In the genomic region with DNA sequence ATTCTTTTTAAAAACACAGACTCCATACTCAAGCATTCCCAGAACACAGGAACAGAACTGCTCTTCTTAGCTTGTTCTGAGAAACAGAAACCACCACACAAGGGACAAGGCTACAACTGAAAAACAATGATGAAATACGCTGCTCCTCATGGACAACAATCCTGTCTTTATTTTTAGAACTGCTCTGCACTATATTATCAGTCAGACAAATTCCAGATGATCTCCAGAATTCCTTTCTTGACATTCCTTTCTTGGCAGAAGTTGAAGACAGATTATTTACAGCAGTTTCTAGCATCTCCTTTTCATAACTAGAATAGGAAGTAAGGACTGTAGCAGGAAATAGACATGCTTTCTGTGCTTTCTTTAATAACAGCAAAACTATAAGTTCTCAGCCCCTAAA, we compare ENCODE assay signal across 1 cellular context.
TF ChIP-seq lines count a peak whose summit lies in the region.

No MANE protein-coding gene starts in this region.

TF ChIP-seq in K562, 482 proteins besides CTCF, POLR2A, EP300 and RAD21 (continued from another document):
- TF ChIP-seq SOX6 (IDR thresholded peaks at IDR 0.05), result peak; percentile 21; the same call in 1 of the 2 replicates
- TF ChIP-seq JUN (IDR thresholded peaks at IDR 0.05; ENCODE audit: borderline replicate concordance, low read depth, low read length), result no peak
- no peak for TF ChIP-seq JUN (CRISPR knock-in tag; IDR thresholded peaks at IDR 0.05; ENCODE audit: borderline replicate concordance)
- TF ChIP-seq ZNF354B (CRISPR knock-in tag; IDR thresholded peaks at IDR 0.05), result no peak
- TF ChIP-seq, protein P1, sequence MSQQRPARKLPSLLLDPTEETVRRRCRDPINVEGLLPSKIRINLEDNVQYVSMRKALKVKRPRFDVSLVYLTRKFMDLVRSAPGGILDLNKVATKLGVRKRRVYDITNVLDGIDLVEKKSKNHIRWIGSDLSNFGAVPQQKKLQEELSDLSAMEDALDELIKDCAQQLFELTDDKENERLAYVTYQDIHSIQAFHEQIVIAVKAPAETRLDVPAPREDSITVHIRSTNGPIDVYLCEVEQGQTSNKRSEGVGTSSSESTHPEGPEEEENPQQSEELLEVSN (IDR thresholded peaks at IDR 0.05; ENCODE audit: borderline replicate concordance in 1 of 2, extremely low read depth in 1 of 2, insufficient read depth in 1 of 2, insufficient read length in 1 of 2, low read depth in 1 of 2, low read length in 1 of 2, poor library complexity in 1 of 2, severe bottlenecking in 1 of 2), result no peak
- TF ChIP-seq EHMT2 (IDR thresholded peaks at IDR 0.05), result no peak
- no peak for TF ChIP-seq PURB (CRISPR knock-in tag; IDR thresholded peaks at IDR 0.05; ENCODE audit: low read depth)
- no peak for TF ChIP-seq ZNF589 (CRISPR knock-in tag; IDR thresholded peaks at IDR 0.05; ENCODE audit: low read depth)
- TF ChIP-seq, protein P2, sequence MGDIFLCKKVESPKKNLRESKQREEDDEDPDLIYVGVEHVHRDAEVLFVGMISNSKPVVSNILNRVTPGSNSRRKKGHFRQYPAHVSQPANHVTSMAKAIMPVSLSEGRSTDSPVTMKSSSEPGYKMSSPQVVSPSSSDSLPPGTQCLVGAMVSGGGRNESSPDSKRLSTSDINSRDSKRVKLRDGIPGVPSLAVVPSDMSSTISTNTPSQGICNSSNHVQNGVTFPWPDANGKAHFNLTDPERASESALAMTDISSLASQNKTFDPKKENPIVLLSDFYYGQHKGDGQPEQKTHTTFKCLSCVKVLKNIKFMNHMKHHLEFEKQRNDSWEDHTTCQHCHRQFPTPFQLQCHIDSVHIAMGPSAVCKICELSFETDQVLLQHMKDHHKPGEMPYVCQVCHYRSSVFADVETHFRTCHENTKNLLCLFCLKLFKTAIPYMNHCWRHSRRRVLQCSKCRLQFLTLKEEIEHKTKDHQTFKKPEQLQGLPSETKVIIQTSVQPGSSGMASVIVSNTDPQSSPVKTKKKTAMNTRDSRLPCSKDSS (IDR thresholded peaks at IDR 0.05; ENCODE audit: low read depth, partially characterized antibody), result no peak
- TF ChIP-seq, protein P3, sequence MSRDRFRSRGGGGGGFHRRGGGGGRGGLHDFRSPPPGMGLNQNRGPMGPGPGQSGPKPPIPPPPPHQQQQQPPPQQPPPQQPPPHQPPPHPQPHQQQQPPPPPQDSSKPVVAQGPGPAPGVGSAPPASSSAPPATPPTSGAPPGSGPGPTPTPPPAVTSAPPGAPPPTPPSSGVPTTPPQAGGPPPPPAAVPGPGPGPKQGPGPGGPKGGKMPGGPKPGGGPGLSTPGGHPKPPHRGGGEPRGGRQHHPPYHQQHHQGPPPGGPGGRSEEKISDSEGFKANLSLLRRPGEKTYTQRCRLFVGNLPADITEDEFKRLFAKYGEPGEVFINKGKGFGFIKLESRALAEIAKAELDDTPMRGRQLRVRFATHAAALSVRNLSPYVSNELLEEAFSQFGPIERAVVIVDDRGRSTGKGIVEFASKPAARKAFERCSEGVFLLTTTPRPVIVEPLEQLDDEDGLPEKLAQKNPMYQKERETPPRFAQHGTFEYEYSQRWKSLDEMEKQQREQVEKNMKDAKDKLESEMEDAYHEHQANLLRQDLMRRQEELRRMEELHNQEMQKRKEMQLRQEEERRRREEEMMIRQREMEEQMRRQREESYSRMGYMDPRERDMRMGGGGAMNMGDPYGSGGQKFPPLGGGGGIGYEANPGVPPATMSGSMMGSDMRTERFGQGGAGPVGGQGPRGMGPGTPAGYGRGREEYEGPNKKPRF (IDR thresholded peaks at IDR 0.05; ENCODE audit: low read depth, low read length), result no peak
- TF ChIP-seq, protein P4, sequence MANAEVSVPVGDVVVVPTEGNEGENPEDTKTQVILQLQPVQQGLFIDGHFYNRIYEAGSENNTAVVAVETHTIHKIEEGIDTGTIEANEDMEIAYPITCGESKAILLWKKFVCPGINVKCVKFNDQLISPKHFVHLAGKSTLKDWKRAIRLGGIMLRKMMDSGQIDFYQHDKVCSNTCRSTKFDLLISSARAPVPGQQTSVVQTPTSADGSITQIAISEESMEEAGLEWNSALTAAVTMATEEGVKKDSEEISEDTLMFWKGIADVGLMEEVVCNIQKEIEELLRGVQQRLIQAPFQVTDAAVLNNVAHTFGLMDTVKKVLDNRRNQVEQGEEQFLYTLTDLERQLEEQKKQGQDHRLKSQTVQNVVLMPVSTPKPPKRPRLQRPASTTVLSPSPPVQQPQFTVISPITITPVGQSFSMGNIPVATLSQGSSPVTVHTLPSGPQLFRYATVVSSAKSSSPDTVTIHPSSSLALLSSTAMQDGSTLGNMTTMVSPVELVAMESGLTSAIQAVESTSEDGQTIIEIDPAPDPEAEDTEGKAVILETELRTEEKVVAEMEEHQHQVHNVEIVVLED (CRISPR knock-in tag; IDR thresholded peaks at IDR 0.05), result no peak
- no peak for TF ChIP-seq MCM7 (IDR thresholded peaks at IDR 0.05)
- TF ChIP-seq PCBP1 (IDR thresholded peaks at IDR 0.05; ENCODE audit: low read depth, low read length, poor library complexity, severe bottlenecking), result no peak
- TF ChIP-seq, protein P5, sequence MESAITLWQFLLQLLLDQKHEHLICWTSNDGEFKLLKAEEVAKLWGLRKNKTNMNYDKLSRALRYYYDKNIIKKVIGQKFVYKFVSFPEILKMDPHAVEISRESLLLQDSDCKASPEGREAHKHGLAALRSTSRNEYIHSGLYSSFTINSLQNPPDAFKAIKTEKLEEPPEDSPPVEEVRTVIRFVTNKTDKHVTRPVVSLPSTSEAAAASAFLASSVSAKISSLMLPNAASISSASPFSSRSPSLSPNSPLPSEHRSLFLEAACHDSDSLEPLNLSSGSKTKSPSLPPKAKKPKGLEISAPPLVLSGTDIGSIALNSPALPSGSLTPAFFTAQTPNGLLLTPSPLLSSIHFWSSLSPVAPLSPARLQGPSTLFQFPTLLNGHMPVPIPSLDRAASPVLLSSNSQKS (CRISPR knock-in tag; IDR thresholded peaks at IDR 0.05), result no peak
- TF ChIP-seq SMAD4 (CRISPR knock-in tag; conservative IDR thresholded peaks at IDR 0.05), result 0 out of 2 replicates have a peak, but pooled peaks have one; percentile 41
- no peak for TF ChIP-seq ZNF507 (tag; conservative IDR thresholded peaks at IDR 0.05)
- TF ChIP-seq SMAD1 (IDR thresholded peaks at IDR 0.05; ENCODE audit: low read depth, low read length, partially characterized antibody), result no peak
- no peak for TF ChIP-seq SMAD3 (CRISPR knock-in tag; conservative IDR thresholded peaks at IDR 0.05)
- TF ChIP-seq CXXC5 (CRISPR knock-in tag; IDR thresholded peaks at IDR 0.05), result no peak
- no peak for TF ChIP-seq ILF3 (IDR thresholded peaks at IDR 0.05; ENCODE audit: borderline replicate concordance)
- TF ChIP-seq CEBPG (CRISPR knock-in tag; IDR thresholded peaks at IDR 0.05), result no peak
- peak in 1 of 2 experiments; percentile 58; a peak in 2 of 4 replicates for TF ChIP-seq CEBPG (tag; conservative IDR thresholded peaks at IDR 0.05 in 1 of 2, IDR thresholded peaks at IDR 0.05 in 1 of 2)
- no peak for TF ChIP-seq ZNF551 (CRISPR knock-in tag; IDR thresholded peaks at IDR 0.05)
- TF ChIP-seq WHSC1 (IDR thresholded peaks at IDR 0.05; ENCODE audit: low read length), result no peak
- TF ChIP-seq BMI1 (IDR thresholded peaks at IDR 0.05; ENCODE audit: low read length), result no peak
- no peak for TF ChIP-seq ZNF695 (CRISPR knock-in tag; IDR thresholded peaks at IDR 0.05)
- TF ChIP-seq ZNF436 (CRISPR knock-in tag; IDR thresholded peaks at IDR 0.05), result no peak
- TF ChIP-seq ETV1 (tag; conservative IDR thresholded peaks at IDR 0.05; ENCODE audit: low read depth), result no peak
- TF ChIP-seq ZNF408 (CRISPR knock-in tag; IDR thresholded peaks at IDR 0.05; ENCODE audit: low read depth), result no peak
- no peak for TF ChIP-seq ZSCAN29 (IDR thresholded peaks at IDR 0.05)
- TF ChIP-seq, protein P6, sequence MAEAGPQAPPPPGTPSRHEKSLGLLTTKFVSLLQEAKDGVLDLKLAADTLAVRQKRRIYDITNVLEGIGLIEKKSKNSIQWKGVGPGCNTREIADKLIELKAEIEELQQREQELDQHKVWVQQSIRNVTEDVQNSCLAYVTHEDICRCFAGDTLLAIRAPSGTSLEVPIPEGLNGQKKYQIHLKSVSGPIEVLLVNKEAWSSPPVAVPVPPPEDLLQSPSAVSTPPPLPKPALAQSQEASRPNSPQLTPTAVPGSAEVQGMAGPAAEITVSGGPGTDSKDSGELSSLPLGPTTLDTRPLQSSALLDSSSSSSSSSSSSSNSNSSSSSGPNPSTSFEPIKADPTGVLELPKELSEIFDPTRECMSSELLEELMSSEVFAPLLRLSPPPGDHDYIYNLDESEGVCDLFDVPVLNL (CRISPR knock-in tag; IDR thresholded peaks at IDR 0.05; ENCODE audit: low read depth), result no peak
- TF ChIP-seq KAT8 (IDR thresholded peaks at IDR 0.05; ENCODE audit: low read depth), result no peak
- TF ChIP-seq, protein P7, sequence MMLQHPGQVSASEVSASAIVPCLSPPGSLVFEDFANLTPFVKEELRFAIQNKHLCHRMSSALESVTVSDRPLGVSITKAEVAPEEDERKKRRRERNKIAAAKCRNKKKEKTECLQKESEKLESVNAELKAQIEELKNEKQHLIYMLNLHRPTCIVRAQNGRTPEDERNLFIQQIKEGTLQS (IDR thresholded peaks at IDR 0.05), result peak; percentile 61; the same call in 1 of the 2 replicates
- TF ChIP-seq, protein P7 (CRISPR knock-in tag; conservative IDR thresholded peaks at IDR 0.05), result no peak
- TF ChIP-seq MBD2 (IDR thresholded peaks at IDR 0.05; ENCODE audit: borderline replicate concordance, low read depth), result no peak
- TF ChIP-seq, protein P8, sequence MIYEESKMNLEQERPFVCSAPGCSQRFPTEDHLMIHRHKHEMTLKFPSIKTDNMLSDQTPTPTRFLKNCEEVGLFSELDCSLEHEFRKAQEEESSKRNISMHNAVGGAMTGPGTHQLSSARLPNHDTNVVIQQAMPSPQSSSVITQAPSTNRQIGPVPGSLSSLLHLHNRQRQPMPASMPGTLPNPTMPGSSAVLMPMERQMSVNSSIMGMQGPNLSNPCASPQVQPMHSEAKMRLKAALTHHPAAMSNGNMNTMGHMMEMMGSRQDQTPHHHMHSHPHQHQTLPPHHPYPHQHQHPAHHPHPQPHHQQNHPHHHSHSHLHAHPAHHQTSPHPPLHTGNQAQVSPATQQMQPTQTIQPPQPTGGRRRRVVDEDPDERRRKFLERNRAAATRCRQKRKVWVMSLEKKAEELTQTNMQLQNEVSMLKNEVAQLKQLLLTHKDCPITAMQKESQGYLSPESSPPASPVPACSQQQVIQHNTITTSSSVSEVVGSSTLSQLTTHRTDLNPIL (CRISPR knock-in tag; IDR thresholded peaks at IDR 0.05), result no peak
- no peak for TF ChIP-seq DMBX1 (CRISPR knock-in tag; IDR thresholded peaks at IDR 0.05; ENCODE audit: borderline replicate concordance)
- no peak for TF ChIP-seq COPS2 (conservative IDR thresholded peaks at IDR 0.05)
- TF ChIP-seq, protein P9, sequence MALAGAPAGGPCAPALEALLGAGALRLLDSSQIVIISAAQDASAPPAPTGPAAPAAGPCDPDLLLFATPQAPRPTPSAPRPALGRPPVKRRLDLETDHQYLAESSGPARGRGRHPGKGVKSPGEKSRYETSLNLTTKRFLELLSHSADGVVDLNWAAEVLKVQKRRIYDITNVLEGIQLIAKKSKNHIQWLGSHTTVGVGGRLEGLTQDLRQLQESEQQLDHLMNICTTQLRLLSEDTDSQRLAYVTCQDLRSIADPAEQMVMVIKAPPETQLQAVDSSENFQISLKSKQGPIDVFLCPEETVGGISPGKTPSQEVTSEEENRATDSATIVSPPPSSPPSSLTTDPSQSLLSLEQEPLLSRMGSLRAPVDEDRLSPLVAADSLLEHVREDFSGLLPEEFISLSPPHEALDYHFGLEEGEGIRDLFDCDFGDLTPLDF (CRISPR knock-in tag; IDR thresholded peaks at IDR 0.05), result no peak
- TF ChIP-seq SP1 (CRISPR knock-in tag; IDR thresholded peaks at IDR 0.05), result no peak
- TF ChIP-seq, protein P10, sequence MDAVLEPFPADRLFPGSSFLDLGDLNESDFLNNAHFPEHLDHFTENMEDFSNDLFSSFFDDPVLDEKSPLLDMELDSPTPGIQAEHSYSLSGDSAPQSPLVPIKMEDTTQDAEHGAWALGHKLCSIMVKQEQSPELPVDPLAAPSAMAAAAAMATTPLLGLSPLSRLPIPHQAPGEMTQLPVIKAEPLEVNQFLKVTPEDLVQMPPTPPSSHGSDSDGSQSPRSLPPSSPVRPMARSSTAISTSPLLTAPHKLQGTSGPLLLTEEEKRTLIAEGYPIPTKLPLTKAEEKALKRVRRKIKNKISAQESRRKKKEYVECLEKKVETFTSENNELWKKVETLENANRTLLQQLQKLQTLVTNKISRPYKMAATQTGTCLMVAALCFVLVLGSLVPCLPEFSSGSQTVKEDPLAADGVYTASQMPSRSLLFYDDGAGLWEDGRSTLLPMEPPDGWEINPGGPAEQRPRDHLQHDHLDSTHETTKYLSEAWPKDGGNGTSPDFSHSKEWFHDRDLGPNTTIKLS (IDR thresholded peaks at IDR 0.05; ENCODE audit: borderline replicate concordance, low read depth), result no peak
